22 cellular contexts compared by ENCODE assay signal in genomic region chr12:118603610-118604361, GRCh38.
"Had no signal": no experiment of that assay in that cellular context is flagged by ENCODE, and none has a peak within 500 bp of the region (broad histone marks: within the 10 kb centered on the region; RNA-seq: fewer than 3 reads in every experiment).

No MANE protein-coding gene starts in this region.

- H3K4me1 ChIP-seq: colonic mucosa, foreskin keratinocyte, lower lobe of right lung, tibial artery had no signal

- H3K4me3 Mint-ChIP-seq: activated CD4-positive, alpha-beta memory T cell treated with anti-CD3 and anti-CD28 coated beads, Interleukin-2, amount 10 ng/mL, durations not matched to agents 7 days and 5 days; activated T-helper 17 cell treated with anti-CD3 and anti-CD28 coated beads, Interleukin-2, amount 50 U/mL, for 72 hours; central memory CD8-positive, alpha-beta T cell; natural killer cell treated with Interleukin-12 subunit alpha and Interleukin-12 subunit beta and Interleukin-15 and Interleukin-18, amount 100 ng/mL, for 72 hours had no signal

- DNase-seq: activated CD4-positive, alpha-beta memory T cell treated with anti-CD3 and anti-CD28 coated beads, Interleukin-2, amount 10 ng/mL, durations not matched to agents 7 days and 5 days; activated CD4-positive, alpha-beta T cell treated with anti-CD3 and anti-CD28 coated beads for 48 hours; activated CD4-positive, CD25-positive, alpha-beta regulatory T cell; activated naive CD4-positive, alpha-beta T cell; activated T-cell treated with anti-CD3 and anti-CD28 coated beads, Interleukin-2, amount 50 U/mL, for 1 hour; aorta; colonic mucosa; foreskin keratinocyte; hypothalamus; islet precursor cell; left colon; lower lobe of right lung; retina; stimulated activated CD4-positive, alpha-beta T cell treated with anti-CD3 and anti-CD28 coated beads, Interleukin-1b, Interleukin-23, amount 100 ng/mL, for 48 hours; stimulated activated CD8-positive, alpha-beta memory T cell treated with anti-CD3 and anti-CD28 coated beads, Interleukin-4, amount 100 ng/mL, for 48 hours; stimulated activated naive CD4-positive, alpha-beta T cell treated with Interleukin-2 at 50 U/mL for 16 hours; substantia nigra; T-helper 9 cell; tibial artery had no signal

- H3K27ac Mint-ChIP-seq: activated CD4-positive, alpha-beta memory T cell treated with anti-CD3 and anti-CD28 coated beads, Interleukin-2, amount 10 ng/mL, durations not matched to agents 7 days and 5 days; activated T-helper 17 cell treated with anti-CD3 and anti-CD28 coated beads, Interleukin-2, amount 50 U/mL, for 72 hours; natural killer cell treated with Interleukin-12 subunit alpha and Interleukin-12 subunit beta and Interleukin-15 and Interleukin-18, amount 100 ng/mL, for 72 hours had no signal

- H3K36me3 ChIP-seq: colonic mucosa, lower lobe of right lung, tibial artery had no signal

- H3K27me3 Mint-ChIP-seq: activated CD4-positive, alpha-beta memory T cell treated with anti-CD3 and anti-CD28 coated beads, Interleukin-2, amount 10 ng/mL, durations not matched to agents 7 days and 5 days; central memory CD8-positive, alpha-beta T cell had no signal

- H3K9me3 ChIP-seq: colonic mucosa, lower lobe of right lung, tibial artery had no signal

- H3K9me3 Mint-ChIP-seq: natural killer cell treated with Interleukin-12 subunit alpha and Interleukin-12 subunit beta and Interleukin-15 and Interleukin-18, amount 100 ng/mL, for 72 hours had no signal

- H3K4me3 ChIP-seq: colonic mucosa, lower lobe of right lung, tibial artery had no signal

- H3K27me3 ChIP-seq: colonic mucosa, foreskin keratinocyte, tibial artery had no signal

- ATAC-seq: activated T-helper 17 cell treated with anti-CD3 and anti-CD28 coated beads, Interleukin-2, amount 50 U/mL, for 72 hours; foreskin keratinocyte; left colon; lower lobe of right lung; natural killer cell treated with Interleukin-12 subunit alpha and Interleukin-12 subunit beta and Interleukin-15 and Interleukin-18, amount 100 ng/mL, for 72 hours had no signal

- H3K4me1 Mint-ChIP-seq: activated CD4-positive, alpha-beta memory T cell treated with anti-CD3 and anti-CD28 coated beads, Interleukin-2, amount 10 ng/mL, durations not matched to agents 7 days and 5 days; activated T-helper 17 cell treated with anti-CD3 and anti-CD28 coated beads, Interleukin-2, amount 50 U/mL, for 72 hours; central memory CD8-positive, alpha-beta T cell had no signal

- H3K27ac ChIP-seq: colonic mucosa, foreskin keratinocyte, lower lobe of right lung, tibial artery had no signal

- H3K36me3 Mint-ChIP-seq: natural killer cell treated with Interleukin-12 subunit alpha and Interleukin-12 subunit beta and Interleukin-15 and Interleukin-18, amount 100 ng/mL, for 72 hours had no signal
